In the genomic region with DNA sequence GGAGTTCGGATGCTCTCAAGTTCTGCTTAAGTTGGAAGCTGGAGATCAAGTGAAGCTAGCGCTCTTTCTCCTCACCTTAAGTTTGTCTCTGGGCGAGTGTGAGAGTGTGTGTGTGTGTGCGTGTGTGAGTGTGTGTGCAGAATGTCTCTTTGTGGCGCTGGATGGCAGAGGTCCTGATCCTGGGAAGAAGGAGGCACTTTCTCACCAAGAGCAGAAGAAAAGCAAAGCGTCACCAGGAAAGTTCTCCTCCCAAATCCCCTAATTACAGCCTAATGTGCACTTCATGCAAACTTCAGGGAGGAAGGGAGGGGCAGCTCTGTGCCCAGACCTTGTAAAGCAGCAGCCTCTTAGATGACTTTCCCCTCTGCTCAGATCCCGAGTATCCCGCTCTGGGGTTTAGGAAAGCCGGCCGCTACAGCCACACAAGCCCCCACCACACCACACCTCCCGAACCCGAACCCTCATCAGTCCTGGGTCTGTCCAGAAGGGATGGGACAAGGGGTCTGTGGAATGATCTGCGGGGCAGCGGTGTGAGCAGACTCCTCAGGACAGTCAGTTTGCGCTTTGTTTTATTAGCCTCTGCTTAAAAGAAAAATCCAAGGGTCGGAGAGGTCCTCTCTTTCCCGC, we compare ENCODE assay signal across 9 cellular contexts. TPM values are rescaled to one million over a fixed set of nuclear protein-coding genes. Genes with fewer than 3 reads are reported as not detected.
DNase-seq lines count a peak whose midpoint lies in the region; ATAC-seq and TF ChIP-seq lines count a peak whose summit lies in the region.
"Had no signal": no experiment of that assay in that cellular context is flagged by ENCODE, and none has a peak within 500 bp of the region (broad histone marks: within the 10 kb centered on the region; RNA-seq: fewer than 3 reads in every experiment).

A gene (minus strand): TSS at position 51 of the 627 bp plus-strand sequence. CDS start 47,332 bp downstream, outside the sequence.

- H3K4me3 ChIP-seq in mesenchymal stem cell (ENCODE audit: insufficient read depth in 1 of 2, low read depth in 1 of 2, low read length in 2 of 2) (peak within 1 kb of the TSS; percentile 39 to 75), upper lobe of right lung (peak within 1 kb of the TSS; percentile 51)

- peaks cover 7% of the 10 kb centered on the region for H3K4me1 Mint-ChIP-seq in central memory CD8-positive, alpha-beta T cell
- peaks cover 10% of the 10 kb centered on the region for H3K4me1 Mint-ChIP-seq in CD14-positive monocyte

- H3K36me3 ChIP-seq in mesenchymal stem cell (ENCODE audit: control insufficient read depth in 1 of 2, insufficient read depth in 2 of 2, low read depth in 1 of 2, low read length in 2 of 2) (no peaks in the 10 kb centered on the region), upper lobe of right lung (no peaks in the 10 kb centered on the region)

- DNase-seq in Right ventricle myocardium inferior (ENCODE audit: missing footprints) (no peak), cardiac septum (ENCODE audit: low spot score) (no peak), mesenchymal stem cell (peak; percentile 65), upper lobe of right lung (no peak), hypothalamus (lab: John Stamatoyannopoulos, UW) (no peak), T1000 (lab: John Stamatoyannopoulos, UW) (no peak), CD14-positive monocyte (ENCODE audit: low spot score) (no peak)
- DNase-seq in central memory CD8-positive, alpha-beta T cell (ENCODE audit: low spot score in 2 of 2): no peak
- DNase-seq: activated gamma-delta T cell had no signal

- H3K27ac ChIP-seq in mesenchymal stem cell (ENCODE audit: low read length, poor library complexity, severe bottlenecking): peak within 1 kb of the TSS; percentile 3
- H3K27ac ChIP-seq in upper lobe of right lung: no peak within 1 kb of the TSS

- H4K8ac ChIP-seq in mesenchymal stem cell (ENCODE audit: low read length): peak within 1 kb of the TSS; percentile 88

- no peaks in the 10 kb centered on the region for H3K9me3 ChIP-seq in mesenchymal stem cell (ENCODE audit: control insufficient read depth, low read length)
- no peaks in the 10 kb centered on the region for H3K9me3 ChIP-seq in upper lobe of right lung

- H2BK15ac ChIP-seq in mesenchymal stem cell (ENCODE audit: low read depth, poor library complexity, severe bottlenecking): peak within 1 kb of the TSS; percentile 29

- H3K4me1 ChIP-seq in mesenchymal stem cell (ENCODE audit: control insufficient read depth, insufficient read depth, low read depth, low read length) (peaks cover 7% of the 10 kb centered on the region), upper lobe of right lung (peaks cover 10% of the 10 kb centered on the region)

- peak within 1 kb of the TSS; percentile 59 for H3K4me3 Mint-ChIP-seq in central memory CD8-positive, alpha-beta T cell
- peak within 1 kb of the TSS in 1 of 2 donors; percentile 93 for H3K4me3 Mint-ChIP-seq in CD14-positive monocyte

- H2AK5ac ChIP-seq in mesenchymal stem cell (ENCODE audit: low read length, severe bottlenecking): peak within 1 kb of the TSS; percentile 15

- peak within 1 kb of the TSS; percentile 5 to 64 for H3K18ac ChIP-seq in mesenchymal stem cell (ENCODE audit: low read depth in 1 of 2, low read length in 2 of 2)

- peaks cover 60% of the 10 kb centered on the region for H3K27me3 Mint-ChIP-seq in central memory CD8-positive, alpha-beta T cell
- H3K27me3 Mint-ChIP-seq in CD14-positive monocyte (ENCODE audit: low read depth in 3 of 3): peaks cover 50 to 58% (median 57%) of the 10 kb centered on the region in 3 donors

- no peak within 1 kb of the TSS for H4K91ac ChIP-seq in mesenchymal stem cell (ENCODE audit: low read length)

- intact Hi-C loops in Right ventricle myocardium inferior (cut with DNase I) (no loop called here), cardiac septum (cut with DNase I) (loop anchor here (5.0 to 10.0 kb wide), 2 partner anchors 204 to 661 kb away; a partner anchor contains a TSS), upper lobe of right lung (cut with DNase I) (no loop called here), CD14-positive monocyte (cut with micrococcal nuclease) (no loop called here)

- H3K23ac ChIP-seq in mesenchymal stem cell (ENCODE audit: low read length in 2 of 2): peak within 1 kb of the TSS in 1 of 2 experiments; percentile 74

- no peaks in the 10 kb centered on the region for H3K9me3 Mint-ChIP-seq in central memory CD8-positive, alpha-beta T cell
- H3K9me3 Mint-ChIP-seq in CD14-positive monocyte: peaks cover 0 to 6% (median 2%) of the 10 kb centered on the region in 7 donors

- H3K4ac ChIP-seq in mesenchymal stem cell (ENCODE audit: low read depth in 1 of 2, low read length in 2 of 2): peak within 1 kb of the TSS; percentile 15 to 32

- H2BK5ac ChIP-seq in mesenchymal stem cell (ENCODE audit: low read depth, low read length, poor library complexity, severe bottlenecking): no peak within 1 kb of the TSS

- H3K79me1 ChIP-seq in mesenchymal stem cell (replicated peaks; ENCODE audit: low read length, poor library complexity, severe bottlenecking): no peaks in the 10 kb centered on the region

- H3K27me3 ChIP-seq in mesenchymal stem cell (ENCODE audit: control insufficient read depth in 1 of 2, insufficient read depth in 1 of 2, low read length in 2 of 2) (peaks cover 0 to 34% of the 10 kb centered on the region in 2 experiments), upper lobe of right lung (peaks cover 27% of the 10 kb centered on the region)

- H3K27ac Mint-ChIP-seq in central memory CD8-positive, alpha-beta T cell (ENCODE audit: low read depth): no peak within 1 kb of the TSS
- peak within 1 kb of the TSS in 1 of 7 donors; percentile 38 for H3K27ac Mint-ChIP-seq in CD14-positive monocyte

- TF ChIP-seq CTCF in upper lobe of right lung (IDR thresholded peaks at IDR 0.05) (no peak), CD14-positive monocyte (IDR thresholded peaks at IDR 0.05) (no peak)

- no peak within 1 kb of the TSS for H2BK120ac ChIP-seq in mesenchymal stem cell (ENCODE audit: low read depth, low read length)

- H2AFZ ChIP-seq in mesenchymal stem cell (ENCODE audit: low read depth, low read length): peak within 1 kb of the TSS; percentile 66

- peak within 1 kb of the TSS; percentile 33 for H3K9ac ChIP-seq in mesenchymal stem cell (ENCODE audit: low read length)

- no peak within 1 kb of the TSS for H3K14ac ChIP-seq in mesenchymal stem cell (ENCODE audit: low read length in 2 of 2)

- ATAC-seq in Right ventricle myocardium inferior: peak; percentile 26
- no peak for ATAC-seq in central memory CD8-positive, alpha-beta T cell (replicated peaks; ENCODE audit: extremely low read depth, poor library complexity, severe bottlenecking)
- ATAC-seq in upper lobe of right lung: no peak

- WGBS in mesenchymal stem cell: 30% methylated on average over 7 of the region's 17 CpGs

- no peaks in the 10 kb centered on the region for H3K36me3 Mint-ChIP-seq in central memory CD8-positive, alpha-beta T cell (ENCODE audit: insufficient read depth)
- no peaks in the 10 kb centered on the region for H3K36me3 Mint-ChIP-seq in CD14-positive monocyte

- H3K4me2 ChIP-seq in mesenchymal stem cell (ENCODE audit: low read length, poor library complexity, severe bottlenecking): peak within 1 kb of the TSS; percentile 90

- H2BK12ac ChIP-seq in mesenchymal stem cell (ENCODE audit: low read length in 2 of 2): peak within 1 kb of the TSS in 1 of 2 experiments; percentile 94

RNA-seq across cellular contexts. Expression of the gene that starts here (rescaled TPM):
- 0.19 TPM for total RNA-seq in Right ventricle myocardium inferior
- total RNA-seq in cardiac septum: 0.94 TPM
- 58.8 TPM for polyA plus RNA-seq in mesenchymal stem cell (2013, experiment 1 of 2)
- polyA plus RNA-seq in mesenchymal stem cell (2013, experiment 2 of 2): 62.7 TPM
- total RNA-seq in upper lobe of right lung: 0.12 TPM
- not detected for polyA plus RNA-seq in CD14-positive monocyte

Comparison
In these comparisons a context has a peak if more than half of its experiments do, and no peak if none do; other contexts are left out.
1. Peak in ATAC-seq in Right ventricle myocardium inferior; RNA of the gene not detected or under 1 TPM.